Comparison of ENCODE assay signal across 1 cellular context in the genomic region with DNA sequence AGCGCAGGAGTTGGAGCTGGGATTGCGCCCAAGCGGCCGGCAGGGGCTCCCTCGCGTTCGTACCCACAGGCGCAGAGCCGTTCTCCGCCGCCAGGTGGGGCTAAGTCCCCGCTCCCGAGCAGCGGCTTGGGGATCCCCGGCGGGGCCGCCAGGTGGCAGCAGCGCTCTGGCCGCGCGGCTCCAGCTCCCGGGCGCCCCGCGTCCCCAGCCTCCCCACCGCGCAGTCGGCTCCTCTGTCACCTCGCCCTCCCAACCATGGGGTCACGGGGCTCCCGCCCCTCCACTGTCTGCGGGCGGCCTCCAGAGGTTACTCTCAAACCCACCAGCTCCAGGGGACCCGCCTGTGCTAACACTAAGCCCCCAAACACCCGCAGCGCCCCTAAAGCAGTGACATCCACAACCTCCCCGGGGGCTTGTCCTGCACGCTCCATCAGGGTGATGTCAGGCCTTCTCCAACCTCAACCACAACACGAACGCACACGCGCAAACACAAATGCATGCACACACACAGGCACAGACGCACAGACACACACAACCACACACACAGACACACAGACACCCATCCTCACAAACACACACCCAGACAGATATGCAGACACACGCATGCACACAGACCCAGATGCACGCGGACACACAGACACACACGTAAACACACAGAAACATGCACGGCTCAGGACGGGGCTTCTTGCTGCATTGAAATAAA.
A peak's percentile ranks its signal among the peaks of the same experiment; 100 is the strongest.
TF ChIP-seq lines count a peak whose summit lies in the region.

No MANE protein-coding gene starts in this region.

TF ChIP-seq in K562, 482 proteins besides CTCF, POLR2A, EP300 and RAD21 (continued from another document and continues in another):
- TF ChIP-seq, protein P1, sequence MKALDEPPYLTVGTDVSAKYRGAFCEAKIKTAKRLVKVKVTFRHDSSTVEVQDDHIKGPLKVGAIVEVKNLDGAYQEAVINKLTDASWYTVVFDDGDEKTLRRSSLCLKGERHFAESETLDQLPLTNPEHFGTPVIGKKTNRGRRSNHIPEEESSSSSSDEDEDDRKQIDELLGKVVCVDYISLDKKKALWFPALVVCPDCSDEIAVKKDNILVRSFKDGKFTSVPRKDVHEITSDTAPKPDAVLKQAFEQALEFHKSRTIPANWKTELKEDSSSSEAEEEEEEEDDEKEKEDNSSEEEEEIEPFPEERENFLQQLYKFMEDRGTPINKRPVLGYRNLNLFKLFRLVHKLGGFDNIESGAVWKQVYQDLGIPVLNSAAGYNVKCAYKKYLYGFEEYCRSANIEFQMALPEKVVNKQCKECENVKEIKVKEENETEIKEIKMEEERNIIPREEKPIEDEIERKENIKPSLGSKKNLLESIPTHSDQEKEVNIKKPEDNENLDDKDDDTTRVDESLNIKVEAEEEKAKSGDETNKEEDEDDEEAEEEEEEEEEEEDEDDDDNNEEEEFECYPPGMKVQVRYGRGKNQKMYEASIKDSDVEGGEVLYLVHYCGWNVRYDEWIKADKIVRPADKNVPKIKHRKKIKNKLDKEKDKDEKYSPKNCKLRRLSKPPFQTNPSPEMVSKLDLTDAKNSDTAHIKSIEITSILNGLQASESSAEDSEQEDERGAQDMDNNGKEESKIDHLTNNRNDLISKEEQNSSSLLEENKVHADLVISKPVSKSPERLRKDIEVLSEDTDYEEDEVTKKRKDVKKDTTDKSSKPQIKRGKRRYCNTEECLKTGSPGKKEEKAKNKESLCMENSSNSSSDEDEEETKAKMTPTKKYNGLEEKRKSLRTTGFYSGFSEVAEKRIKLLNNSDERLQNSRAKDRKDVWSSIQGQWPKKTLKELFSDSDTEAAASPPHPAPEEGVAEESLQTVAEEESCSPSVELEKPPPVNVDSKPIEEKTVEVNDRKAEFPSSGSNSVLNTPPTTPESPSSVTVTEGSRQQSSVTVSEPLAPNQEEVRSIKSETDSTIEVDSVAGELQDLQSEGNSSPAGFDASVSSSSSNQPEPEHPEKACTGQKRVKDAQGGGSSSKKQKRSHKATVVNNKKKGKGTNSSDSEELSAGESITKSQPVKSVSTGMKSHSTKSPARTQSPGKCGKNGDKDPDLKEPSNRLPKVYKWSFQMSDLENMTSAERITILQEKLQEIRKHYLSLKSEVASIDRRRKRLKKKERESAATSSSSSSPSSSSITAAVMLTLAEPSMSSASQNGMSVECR (CRISPR knock-in tag; IDR thresholded peaks at IDR 0.05), result no peak
- TF ChIP-seq SMARCA4 (IDR thresholded peaks at IDR 0.05), result no peak
- no peak for TF ChIP-seq NFIX (CRISPR knock-in tag; IDR thresholded peaks at IDR 0.05; ENCODE audit: low read depth)
- no peak for TF ChIP-seq ZNF146 (CRISPR knock-in tag; IDR thresholded peaks at IDR 0.05; ENCODE audit: unreplicated experiment)
- TF ChIP-seq, protein P2, sequence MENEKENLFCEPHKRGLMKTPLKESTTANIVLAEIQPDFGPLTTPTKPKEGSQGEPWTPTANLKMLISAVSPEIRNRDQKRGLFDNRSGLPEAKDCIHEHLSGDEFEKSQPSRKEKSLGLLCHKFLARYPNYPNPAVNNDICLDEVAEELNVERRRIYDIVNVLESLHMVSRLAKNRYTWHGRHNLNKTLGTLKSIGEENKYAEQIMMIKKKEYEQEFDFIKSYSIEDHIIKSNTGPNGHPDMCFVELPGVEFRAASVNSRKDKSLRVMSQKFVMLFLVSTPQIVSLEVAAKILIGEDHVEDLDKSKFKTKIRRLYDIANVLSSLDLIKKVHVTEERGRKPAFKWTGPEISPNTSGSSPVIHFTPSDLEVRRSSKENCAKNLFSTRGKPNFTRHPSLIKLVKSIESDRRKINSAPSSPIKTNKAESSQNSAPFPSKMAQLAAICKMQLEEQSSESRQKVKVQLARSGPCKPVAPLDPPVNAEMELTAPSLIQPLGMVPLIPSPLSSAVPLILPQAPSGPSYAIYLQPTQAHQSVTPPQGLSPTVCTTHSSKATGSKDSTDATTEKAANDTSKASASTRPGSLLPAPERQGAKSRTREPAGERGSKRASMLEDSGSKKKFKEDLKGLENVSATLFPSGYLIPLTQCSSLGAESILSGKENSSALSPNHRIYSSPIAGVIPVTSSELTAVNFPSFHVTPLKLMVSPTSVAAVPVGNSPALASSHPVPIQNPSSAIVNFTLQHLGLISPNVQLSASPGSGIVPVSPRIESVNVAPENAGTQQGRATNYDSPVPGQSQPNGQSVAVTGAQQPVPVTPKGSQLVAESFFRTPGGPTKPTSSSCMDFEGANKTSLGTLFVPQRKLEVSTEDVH (IDR thresholded peaks at IDR 0.05; ENCODE audit: low read depth, partially characterized antibody), result no peak
- TF ChIP-seq TRIM28 (IDR thresholded peaks at IDR 0.05), result no peak
- TF ChIP-seq, protein P3, sequence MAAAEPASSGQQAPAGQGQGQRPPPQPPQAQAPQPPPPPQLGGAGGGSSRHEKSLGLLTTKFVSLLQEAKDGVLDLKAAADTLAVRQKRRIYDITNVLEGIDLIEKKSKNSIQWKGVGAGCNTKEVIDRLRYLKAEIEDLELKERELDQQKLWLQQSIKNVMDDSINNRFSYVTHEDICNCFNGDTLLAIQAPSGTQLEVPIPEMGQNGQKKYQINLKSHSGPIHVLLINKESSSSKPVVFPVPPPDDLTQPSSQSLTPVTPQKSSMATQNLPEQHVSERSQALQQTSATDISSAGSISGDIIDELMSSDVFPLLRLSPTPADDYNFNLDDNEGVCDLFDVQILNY (CRISPR knock-in tag; IDR thresholded peaks at IDR 0.05), result no peak
- no peak for TF ChIP-seq BRF1 (IDR thresholded peaks at IDR 0.05; ENCODE audit: borderline replicate concordance, extremely low read depth, insufficient read length)
- TF ChIP-seq FOXK2 (conservative IDR thresholded peaks at IDR 0.05 in 1 of 2, IDR thresholded peaks at IDR 0.05 in 1 of 2; ENCODE audit: low read depth in 2 of 2), result no peak
- TF ChIP-seq LEF1 (IDR thresholded peaks at IDR 0.05), result no peak
- TF ChIP-seq MYC (IDR thresholded peaks at IDR 0.05; ENCODE audit: low read depth, low read length), result peak; percentile 46; the same call in 1 of the 2 replicates
- no peak for TF ChIP-seq MYC (CRISPR knock-in tag; IDR thresholded peaks at IDR 0.05; ENCODE audit: borderline replicate concordance, low read depth)
- no peak for TF ChIP-seq FOXJ2 (tag; IDR thresholded peaks at IDR 0.05)
- no peak for TF ChIP-seq PHB2 (IDR thresholded peaks at IDR 0.05; ENCODE audit: low read depth)
- no peak for TF ChIP-seq ZNF551 (CRISPR knock-in tag; IDR thresholded peaks at IDR 0.05)
- TF ChIP-seq RFX7 (CRISPR knock-in tag; IDR thresholded peaks at IDR 0.05), result no peak
- no peak for TF ChIP-seq ZNF316 (IDR thresholded peaks at IDR 0.05)
- no peak for TF ChIP-seq OTX1 (CRISPR knock-in tag; IDR thresholded peaks at IDR 0.05)
- no peak for TF ChIP-seq POU5F1 (IDR thresholded peaks at IDR 0.05; ENCODE audit: borderline replicate concordance, low read depth, low read length, partially characterized antibody)
- no peak for TF ChIP-seq ILK (tag; IDR thresholded peaks at IDR 0.05; ENCODE audit: borderline replicate concordance, low read depth)
- TF ChIP-seq HSF4 (CRISPR knock-in tag; IDR thresholded peaks at IDR 0.05; ENCODE audit: borderline replicate concordance), result no peak
- TF ChIP-seq, protein P4, sequence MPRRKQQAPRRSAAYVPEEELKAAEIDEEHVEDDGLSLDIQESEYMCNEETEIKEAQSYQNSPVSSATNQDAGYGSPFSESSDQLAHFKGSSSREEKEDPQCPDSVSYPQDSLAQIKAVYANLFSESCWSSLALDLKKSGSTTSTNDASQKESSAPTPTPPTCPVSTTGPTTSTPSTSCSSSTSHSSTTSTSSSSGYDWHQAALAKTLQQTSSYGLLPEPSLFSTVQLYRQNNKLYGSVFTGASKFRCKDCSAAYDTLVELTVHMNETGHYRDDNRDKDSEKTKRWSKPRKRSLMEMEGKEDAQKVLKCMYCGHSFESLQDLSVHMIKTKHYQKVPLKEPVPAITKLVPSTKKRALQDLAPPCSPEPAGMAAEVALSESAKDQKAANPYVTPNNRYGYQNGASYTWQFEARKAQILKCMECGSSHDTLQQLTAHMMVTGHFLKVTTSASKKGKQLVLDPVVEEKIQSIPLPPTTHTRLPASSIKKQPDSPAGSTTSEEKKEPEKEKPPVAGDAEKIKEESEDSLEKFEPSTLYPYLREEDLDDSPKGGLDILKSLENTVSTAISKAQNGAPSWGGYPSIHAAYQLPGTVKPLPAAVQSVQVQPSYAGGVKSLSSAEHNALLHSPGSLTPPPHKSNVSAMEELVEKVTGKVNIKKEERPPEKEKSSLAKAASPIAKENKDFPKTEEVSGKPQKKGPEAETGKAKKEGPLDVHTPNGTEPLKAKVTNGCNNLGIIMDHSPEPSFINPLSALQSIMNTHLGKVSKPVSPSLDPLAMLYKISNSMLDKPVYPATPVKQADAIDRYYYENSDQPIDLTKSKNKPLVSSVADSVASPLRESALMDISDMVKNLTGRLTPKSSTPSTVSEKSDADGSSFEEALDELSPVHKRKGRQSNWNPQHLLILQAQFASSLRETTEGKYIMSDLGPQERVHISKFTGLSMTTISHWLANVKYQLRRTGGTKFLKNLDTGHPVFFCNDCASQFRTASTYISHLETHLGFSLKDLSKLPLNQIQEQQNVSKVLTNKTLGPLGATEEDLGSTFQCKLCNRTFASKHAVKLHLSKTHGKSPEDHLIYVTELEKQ (CRISPR knock-in tag; IDR thresholded peaks at IDR 0.05), result no peak
- TF ChIP-seq ZNF785 (CRISPR knock-in tag; IDR thresholded peaks at IDR 0.05), result no peak
- no peak for TF ChIP-seq ZNF764 (CRISPR knock-in tag; IDR thresholded peaks at IDR 0.05; ENCODE audit: low read depth)
- no peak for TF ChIP-seq FOSL1 (tag; conservative IDR thresholded peaks at IDR 0.05)
- TF ChIP-seq, protein P5, sequence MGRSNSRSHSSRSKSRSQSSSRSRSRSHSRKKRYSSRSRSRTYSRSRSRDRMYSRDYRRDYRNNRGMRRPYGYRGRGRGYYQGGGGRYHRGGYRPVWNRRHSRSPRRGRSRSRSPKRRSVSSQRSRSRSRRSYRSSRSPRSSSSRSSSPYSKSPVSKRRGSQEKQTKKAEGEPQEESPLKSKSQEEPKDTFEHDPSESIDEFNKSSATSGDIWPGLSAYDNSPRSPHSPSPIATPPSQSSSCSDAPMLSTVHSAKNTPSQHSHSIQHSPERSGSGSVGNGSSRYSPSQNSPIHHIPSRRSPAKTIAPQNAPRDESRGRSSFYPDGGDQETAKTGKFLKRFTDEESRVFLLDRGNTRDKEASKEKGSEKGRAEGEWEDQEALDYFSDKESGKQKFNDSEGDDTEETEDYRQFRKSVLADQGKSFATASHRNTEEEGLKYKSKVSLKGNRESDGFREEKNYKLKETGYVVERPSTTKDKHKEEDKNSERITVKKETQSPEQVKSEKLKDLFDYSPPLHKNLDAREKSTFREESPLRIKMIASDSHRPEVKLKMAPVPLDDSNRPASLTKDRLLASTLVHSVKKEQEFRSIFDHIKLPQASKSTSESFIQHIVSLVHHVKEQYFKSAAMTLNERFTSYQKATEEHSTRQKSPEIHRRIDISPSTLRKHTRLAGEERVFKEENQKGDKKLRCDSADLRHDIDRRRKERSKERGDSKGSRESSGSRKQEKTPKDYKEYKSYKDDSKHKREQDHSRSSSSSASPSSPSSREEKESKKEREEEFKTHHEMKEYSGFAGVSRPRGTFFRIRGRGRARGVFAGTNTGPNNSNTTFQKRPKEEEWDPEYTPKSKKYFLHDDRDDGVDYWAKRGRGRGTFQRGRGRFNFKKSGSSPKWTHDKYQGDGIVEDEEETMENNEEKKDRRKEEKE (IDR thresholded peaks at IDR 0.05; ENCODE audit: borderline replicate concordance in 1 of 2, control insufficient read depth in 1 of 2, low read depth in 2 of 2, low read length in 1 of 2), result no peak
- TF ChIP-seq, protein P6, sequence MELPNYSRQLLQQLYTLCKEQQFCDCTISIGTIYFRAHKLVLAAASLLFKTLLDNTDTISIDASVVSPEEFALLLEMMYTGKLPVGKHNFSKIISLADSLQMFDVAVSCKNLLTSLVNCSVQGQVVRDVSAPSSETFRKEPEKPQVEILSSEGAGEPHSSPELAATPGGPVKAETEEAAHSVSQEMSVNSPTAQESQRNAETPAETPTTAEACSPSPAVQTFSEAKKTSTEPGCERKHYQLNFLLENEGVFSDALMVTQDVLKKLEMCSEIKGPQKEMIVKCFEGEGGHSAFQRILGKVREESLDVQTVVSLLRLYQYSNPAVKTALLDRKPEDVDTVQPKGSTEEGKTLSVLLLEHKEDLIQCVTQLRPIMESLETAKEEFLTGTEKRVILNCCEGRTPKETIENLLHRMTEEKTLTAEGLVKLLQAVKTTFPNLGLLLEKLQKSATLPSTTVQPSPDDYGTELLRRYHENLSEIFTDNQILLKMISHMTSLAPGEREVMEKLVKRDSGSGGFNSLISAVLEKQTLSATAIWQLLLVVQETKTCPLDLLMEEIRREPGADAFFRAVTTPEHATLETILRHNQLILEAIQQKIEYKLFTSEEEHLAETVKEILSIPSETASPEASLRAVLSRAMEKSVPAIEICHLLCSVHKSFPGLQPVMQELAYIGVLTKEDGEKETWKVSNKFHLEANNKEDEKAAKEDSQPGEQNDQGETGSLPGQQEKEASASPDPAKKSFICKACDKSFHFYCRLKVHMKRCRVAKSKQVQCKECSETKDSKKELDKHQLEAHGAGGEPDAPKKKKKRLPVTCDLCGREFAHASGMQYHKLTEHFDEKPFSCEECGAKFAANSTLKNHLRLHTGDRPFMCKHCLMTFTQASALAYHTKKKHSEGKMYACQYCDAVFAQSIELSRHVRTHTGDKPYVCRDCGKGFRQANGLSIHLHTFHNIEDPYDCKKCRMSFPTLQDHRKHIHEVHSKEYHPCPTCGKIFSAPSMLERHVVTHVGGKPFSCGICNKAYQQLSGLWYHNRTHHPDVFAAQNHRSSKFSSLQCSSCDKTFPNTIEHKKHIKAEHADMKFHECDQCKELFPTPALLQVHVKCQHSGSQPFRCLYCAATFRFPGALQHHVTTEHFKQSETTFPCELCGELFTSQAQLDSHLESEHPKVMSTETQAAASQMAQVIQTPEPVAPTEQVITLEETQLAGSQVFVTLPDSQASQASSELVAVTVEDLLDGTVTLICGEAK (IDR thresholded peaks at IDR 0.05), result no peak
- TF ChIP-seq, protein P6 (CRISPR knock-in tag; IDR thresholded peaks at IDR 0.05), result no peak
